Comparison of ENCODE assay signal across 20 cellular contexts in the genomic region with DNA sequence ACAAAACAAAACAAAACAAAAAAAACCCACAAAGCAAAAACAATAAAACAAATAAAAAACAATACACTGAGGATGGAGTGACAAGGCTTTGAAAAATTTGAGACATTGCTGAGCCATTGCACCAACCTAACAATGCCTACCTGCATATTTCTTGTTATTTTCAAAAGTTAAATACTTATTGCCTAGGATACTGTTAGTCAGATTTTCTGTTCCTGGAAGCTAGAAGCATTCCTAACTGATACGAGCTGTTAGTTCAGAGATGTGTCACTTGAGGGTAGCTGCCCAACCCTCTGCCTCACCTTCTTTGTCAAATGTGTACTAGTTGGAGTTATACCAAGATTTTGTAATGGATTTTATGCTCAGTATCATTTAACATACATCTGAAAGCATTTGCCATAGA.
A peak's percentile ranks its signal among the peaks of the same experiment; 100 is the strongest.
DNase-seq lines count a peak whose midpoint lies in the region; FAIRE-seq and TF ChIP-seq lines count a peak whose summit lies in the region.
"Had no signal": no experiment of that assay in that cellular context is flagged by ENCODE, and none has a peak within 500 bp of the region (broad histone marks: within the 10 kb centered on the region; RNA-seq: fewer than 3 reads in every experiment).

No MANE protein-coding gene starts in this region.

- no peak overlapping the region for H2AFZ ChIP-seq in GM23248
- no peak overlapping the region for H2AFZ ChIP-seq in endothelial cell of umbilical vein (ENCODE audit: low read depth, low read length)
- no peak overlapping the region for H2AFZ ChIP-seq in mesenchymal stem cell (ENCODE audit: low read depth, low read length)
- H2AFZ ChIP-seq: PC-9 had no signal

- no peak overlapping the region for H3K14ac ChIP-seq in mesenchymal stem cell (ENCODE audit: low read length in 2 of 2)

- H3K27me3 ChIP-seq in GM23248 (replicated peaks; ENCODE audit: insufficient read depth) (peaks cover 2% of the 10 kb centered on the region), endothelial cell of umbilical vein (ENCODE audit: control insufficient read depth in 2 of 2, insufficient read depth in 2 of 2, low read length in 2 of 2) (no peaks in the 10 kb centered on the region), mesenchymal stem cell (ENCODE audit: control insufficient read depth in 1 of 2, insufficient read depth in 1 of 2, low read length in 2 of 2) (no peaks in the 10 kb centered on the region)

- no peak overlapping the region for H3K23ac ChIP-seq in mesenchymal stem cell (ENCODE audit: low read length in 2 of 2)

- H3K79me2 ChIP-seq in GM23248 (ENCODE audit: insufficient read depth) (no peaks in the 10 kb centered on the region), endothelial cell of umbilical vein (ENCODE audit: control insufficient read depth, insufficient read depth, low read length) (no peaks in the 10 kb centered on the region)

- H3K9ac ChIP-seq in GM23248 (no peak overlapping the region), endothelial cell of umbilical vein (replicated peaks; ENCODE audit: extremely low read depth, insufficient read depth, low read length) (no peak overlapping the region), mesenchymal stem cell (ENCODE audit: low read length) (peak overlapping the region; percentile 29)

- no peak for TF ChIP-seq CTCF in endothelial cell of umbilical vein (IDR thresholded peaks at IDR 0.05; ENCODE audit: extremely low read depth in 1 of 2, insufficient read depth in 1 of 2, low read depth in 1 of 2, low read length in 2 of 2)

- POLR2A ChIA-PET in endothelial cell of umbilical vein (lab: Charles Lee): no interaction called here

- DNase-seq in GM23248 (peak; percentile 31), RKO (ENCODE audit: low spot score) (peak; percentile 11), endothelial cell of umbilical vein (ENCODE audit: low read depth, low spot score) (no peak), mesenchymal stem cell (no peak), kidney glomerular epithelial cell (lab: John Stamatoyannopoulos, UW) (no peak), NCI-H1105 treated with DMSO at 0.1 percent for 48 hours (lab: John Stamatoyannopoulos, UW) (no peak)
- DNase-seq in activated CD4-positive, CD25-positive, alpha-beta regulatory T cell (lab: John Stamatoyannopoulos, UW): no peak
- DNase-seq: Calu3, DMS79 treated with DMSO at 0.1 percent for 48 hours, GF-D8, Karpas-422, NCI-H2029, NCI-H446, NCI-H524 treated with DMSO at 0.1 percent for 48 hours, NCI-H774, RPMI8226, SHP77 had no signal

- no peaks in the 10 kb centered on the region for H3K4me1 ChIP-seq in GM23248 (ENCODE audit: insufficient read depth)
- H3K4me1 ChIP-seq in endothelial cell of umbilical vein (ENCODE audit: control insufficient read depth, extremely low read depth, insufficient read depth, low read length): no peaks in the 10 kb centered on the region
- H3K4me1 ChIP-seq in mesenchymal stem cell (ENCODE audit: control insufficient read depth, insufficient read depth, low read depth, low read length): no peaks in the 10 kb centered on the region

- no peak for TF ChIP-seq POLR2A in endothelial cell of umbilical vein (IDR thresholded peaks at IDR 0.05; ENCODE audit: low read depth, low read length)

- dilution Hi-C loops in endothelial cell of umbilical vein (cut with MboI; ENCODE audit: extremely low pct_ligation_motif_present, low sequenced_read_pairs): no loop called here

- no peaks in the 10 kb centered on the region for H3K9me3 ChIP-seq in GM23248 (ENCODE audit: low read depth)
- no peaks in the 10 kb centered on the region for H3K9me3 ChIP-seq in endothelial cell of umbilical vein (replicated peaks; ENCODE audit: control insufficient read depth, insufficient read depth, low read length)
- no peaks in the 10 kb centered on the region for H3K9me3 ChIP-seq in mesenchymal stem cell (ENCODE audit: control insufficient read depth, low read length)

- 50 to 77% methylated on average over 1 of the region's 1 CpG for WGBS in GM23248 (ENCODE audit: low coverage in 1 of 2, low lambda C conversion rate in 2 of 2, missing lambda C conversion rate in 2 of 2), 2 experiments
- no CpG with 5 or more reads among the region's 1 CpG for WGBS in mesenchymal stem cell

- no peak overlapping the region for H2BK120ac ChIP-seq in mesenchymal stem cell (ENCODE audit: low read depth, low read length)

- H2BK12ac ChIP-seq in mesenchymal stem cell (ENCODE audit: low read length in 2 of 2): no peak overlapping the region

- H4K20me1 ChIP-seq in GM23248 (ENCODE audit: insufficient read depth): no peaks in the 10 kb centered on the region
- no peaks in the 10 kb centered on the region for H4K20me1 ChIP-seq in endothelial cell of umbilical vein (replicated peaks; ENCODE audit: control insufficient read depth, extremely low read depth, insufficient read depth, low read length)

- no peak overlapping the region for H2AK5ac ChIP-seq in mesenchymal stem cell (ENCODE audit: low read length, severe bottlenecking)

- no peaks in the 10 kb centered on the region for H3K9me1 ChIP-seq in endothelial cell of umbilical vein (replicated peaks; ENCODE audit: control insufficient read depth, extremely low read depth, insufficient read depth, low read length)

- BruUV-seq in endothelial cell of umbilical vein (replicated peaks; lab: Mats Ljungman, UMichigan): no TSS peak

- in situ Hi-C loops in GM23248 (cut with MboI): no loop called here

- no peak overlapping the region for H3K18ac ChIP-seq in mesenchymal stem cell (ENCODE audit: low read depth in 1 of 2, low read length in 2 of 2)

- no peak overlapping the region for H3K4ac ChIP-seq in mesenchymal stem cell (ENCODE audit: low read depth in 1 of 2, low read length in 2 of 2)

- no peaks in the 10 kb centered on the region for H3F3A ChIP-seq in GM23248 (ENCODE audit: insufficient read depth)

- intact Hi-C loops in endothelial cell of umbilical vein (cut with micrococcal nuclease): no loop called here

- H3K36me3 ChIP-seq in GM23248 (ENCODE audit: low read depth) (no peaks in the 10 kb centered on the region), endothelial cell of umbilical vein (ENCODE audit: control insufficient read depth in 2 of 2, extremely low read depth in 1 of 2, insufficient read depth in 2 of 2, low read length in 2 of 2) (no peaks in the 10 kb centered on the region), mesenchymal stem cell (ENCODE audit: control insufficient read depth in 1 of 2, insufficient read depth in 2 of 2, low read depth in 1 of 2, low read length in 2 of 2) (no peaks in the 10 kb centered on the region)

- peak; percentile 59 for FAIRE-seq in endothelial cell of umbilical vein (lab: Jason Lieb, UNC)
- FAIRE-seq: GM12891, GM19239 had no signal

- no peak overlapping the region for H3K4me2 ChIP-seq in GM23248 (ENCODE audit: unreplicated experiment)
- no peak overlapping the region for H3K4me2 ChIP-seq in endothelial cell of umbilical vein (ENCODE audit: insufficient read depth, low read length)
- no peak overlapping the region for H3K4me2 ChIP-seq in mesenchymal stem cell (ENCODE audit: low read length, poor library complexity, severe bottlenecking)
- H3K4me2 ChIP-seq: PC-9 had no signal

- no peak overlapping the region for H4K8ac ChIP-seq in mesenchymal stem cell (ENCODE audit: low read length)

- no peaks in the 10 kb centered on the region for H3K79me1 ChIP-seq in mesenchymal stem cell (replicated peaks; ENCODE audit: low read length, poor library complexity, severe bottlenecking)

- H3K9me2 ChIP-seq in GM23248 (ENCODE audit: insufficient read depth): no peaks in the 10 kb centered on the region

- no peak overlapping the region for H3K4me3 ChIP-seq in GM23248
- no peak overlapping the region for H3K4me3 ChIP-seq in endothelial cell of umbilical vein (replicated peaks in 1 of 3; ENCODE audit: insufficient read depth in 1 of 3, low read depth in 1 of 3, low read length in 3 of 3)
- H3K4me3 ChIP-seq in mesenchymal stem cell (ENCODE audit: insufficient read depth in 1 of 2, low read depth in 1 of 2, low read length in 2 of 2): no peak overlapping the region
- H3K4me3 ChIP-seq: PC-9 had no signal

- no peak overlapping the region for H3K27ac ChIP-seq in GM23248
- no peak overlapping the region for H3K27ac ChIP-seq in endothelial cell of umbilical vein (ENCODE audit: insufficient read depth, low read depth, low read length)
- no peak overlapping the region for H3K27ac ChIP-seq in mesenchymal stem cell (ENCODE audit: low read length, poor library complexity, severe bottlenecking)
- H3K27ac ChIP-seq: PC-9 had no signal

- no peak overlapping the region for H2BK5ac ChIP-seq in mesenchymal stem cell (ENCODE audit: low read depth, low read length, poor library complexity, severe bottlenecking)

- CTCF ChIA-PET in endothelial cell of umbilical vein (lab: Charles Lee): no interaction called here

- no peak overlapping the region for H2BK15ac ChIP-seq in mesenchymal stem cell (ENCODE audit: low read depth, poor library complexity, severe bottlenecking)

- H4K91ac ChIP-seq in mesenchymal stem cell (ENCODE audit: low read length): no peak overlapping the region

TF ChIP-seq in endothelial cell of umbilical vein, 7 proteins besides CTCF, POLR2A, EP300 and RAD21:
- TF ChIP-seq EZH2 (IDR thresholded peaks at IDR 0.05; ENCODE audit: borderline replicate concordance, low read depth, low read length, severe bottlenecking): no peak
- no peak for TF ChIP-seq MYC (IDR thresholded peaks at IDR 0.05; ENCODE audit: low read depth, low read length)
- TF ChIP-seq JUN (IDR thresholded peaks at IDR 0.05; ENCODE audit: borderline replicate concordance, insufficient read depth, insufficient read length, low read depth): no peak
- TF ChIP-seq POLR2AphosphoS5 (IDR thresholded peaks at IDR 0.05; ENCODE audit: insufficient read depth, low read depth, low read length): no peak
- TF ChIP-seq, protein P1, sequence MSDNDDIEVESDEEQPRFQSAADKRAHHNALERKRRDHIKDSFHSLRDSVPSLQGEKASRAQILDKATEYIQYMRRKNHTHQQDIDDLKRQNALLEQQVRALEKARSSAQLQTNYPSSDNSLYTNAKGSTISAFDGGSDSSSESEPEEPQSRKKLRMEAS (IDR thresholded peaks at IDR 0.05; ENCODE audit: insufficient read depth, insufficient read length): no peak
- TF ChIP-seq FOS (IDR thresholded peaks at IDR 0.05; ENCODE audit: borderline replicate concordance, insufficient read depth, low read length): no peak
- TF ChIP-seq GATA2 (IDR thresholded peaks at IDR 0.05; ENCODE audit: insufficient read depth, insufficient read length, low read depth, low read length): no peak

Comparison
In these comparisons a context has a peak if more than half of its experiments do, and no peak if none do; other contexts are left out.
1. DNase-seq: peak in GM23248 (single experiment) and RKO (single experiment); none in endothelial cell of umbilical vein (single experiment), mesenchymal stem cell (single experiment), activated CD4-positive, CD25-positive, alpha-beta regulatory T cell (0 of 4), kidney glomerular epithelial cell (single experiment) and NCI-H1105 treated with DMSO at 0.1 percent for 48 hours (single experiment).